ENCODE assay signal across 32 cellular contexts in the genomic region with DNA sequence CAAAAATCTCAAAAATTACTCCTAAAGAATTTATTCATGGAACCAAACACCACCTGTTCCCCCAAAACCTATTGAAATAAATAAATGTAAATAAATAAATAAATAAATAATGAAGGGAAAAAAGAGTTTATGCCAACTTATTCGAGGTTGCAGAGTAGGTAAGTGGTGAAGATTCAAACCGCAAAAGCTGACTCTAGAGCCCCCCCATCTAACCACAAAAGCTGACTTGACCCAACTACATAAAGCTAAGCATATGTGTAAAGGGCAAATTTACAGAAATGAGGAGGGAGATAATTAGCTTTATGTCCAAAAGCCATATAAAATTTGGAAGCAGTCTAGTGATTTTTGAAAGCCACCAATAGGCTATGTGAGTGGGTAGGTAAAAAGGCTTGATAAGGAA.
"Had no signal": no experiment of that assay in that cellular context is flagged by ENCODE, and none has a peak within 500 bp of the region (broad histone marks: within the 10 kb centered on the region; RNA-seq: fewer than 3 reads in every experiment).

No MANE protein-coding gene starts in this region.

- H3K27ac ChIP-seq: adrenal gland, ascending aorta, body of pancreas, brain microvascular endothelial cell, breast epithelium, cardiac muscle cell had no signal

- H3K4me1 ChIP-seq: adrenal gland, ascending aorta, body of pancreas, breast epithelium had no signal

- ATAC-seq: activated naive CD4-positive, alpha-beta T cell treated with anti-CD3 and anti-CD28 coated beads, Interleukin-2, amount 50 U/mL, for 72 hours; activated naive CD8-positive, alpha-beta T cell treated with anti-CD3 and anti-CD28 coated beads, Interleukin-2, amount 50 U/mL, for 24 hours; activated T-cell treated with anti-CD3 and anti-CD28 coated beads, Interleukin-2, amount 50 U/mL, for 4 hours; activated T-cell treated with anti-CD3 and anti-CD28 coated beads, Interleukin-2, amount 50 U/mL, for 72 hours; activated T-helper 17 cell treated with anti-CD3 and anti-CD28 coated beads, Interleukin-2, amount 50 U/mL, for 72 hours; body of pancreas had no signal

- H3K9me3 ChIP-seq: adrenal gland, ascending aorta, body of pancreas had no signal

- H3K27me3 ChIP-seq: adrenal gland, ascending aorta, body of pancreas, brain microvascular endothelial cell, breast epithelium, cardiac muscle cell had no signal

- H3K36me3 ChIP-seq: adrenal gland, ascending aorta, brain microvascular endothelial cell, breast epithelium, cardiac muscle cell had no signal

- DNase-seq: activated effector memory CD4-positive, alpha-beta T cell treated with anti-CD3 and anti-CD28 coated beads, Interleukin-2, amount 50 U/mL, for 16 hours; activated effector memory CD4-positive, alpha-beta T cell treated with Interleukin-2 at 50 U/mL for 16 hours; activated gamma-delta T cell; activated gamma-delta T cell treated with Interleukin-2 at 50 U/mL for 16 hours; activated naive CD4-positive, alpha-beta T cell; activated naive CD4-positive, alpha-beta T cell treated with anti-CD3 and anti-CD28 coated beads for 36 hours; activated naive CD4-positive, alpha-beta T cell treated with anti-CD3 and anti-CD28 coated beads, Interleukin-2, amount 10 ng/mL, durations not matched to agents 7 days and 5 days; activated naive CD4-positive, alpha-beta T cell treated with anti-CD3 and anti-CD28 coated beads, Interleukin-2, amount 50 U/mL, for 16 hours; activated naive CD4-positive, alpha-beta T cell treated with Interleukin-2 at 50 U/mL for 16 hours; activated naive CD8-positive, alpha-beta T cell treated with anti-CD3 and anti-CD28 coated beads for 36 hours; activated naive CD8-positive, alpha-beta T cell treated with anti-CD3 and anti-CD28 coated beads, Interleukin-2, amount 10 ng/mL, durations not matched to agents 7 days and 5 days; activated naive CD8-positive, alpha-beta T cell treated with anti-CD3 and anti-CD28 coated beads, Interleukin-2, amount 50 U/mL, for 24 hours; activated T-cell treated with anti-CD3 and anti-CD28 coated beads, Interleukin-2, amount 50 U/mL, for 1 hour; activated T-cell treated with anti-CD3 and anti-CD28 coated beads, Interleukin-2, amount 50 U/mL, for 24 hours; activated T-cell treated with anti-CD3 and anti-CD28 coated beads, Interleukin-2, amount 50 U/mL, for 4 hours; activated T-cell treated with anti-CD3 and anti-CD28 coated beads, Interleukin-2, amount 50 U/mL, for 48 hours; activated T-cell treated with anti-CD3 and anti-CD28 coated beads, Interleukin-2, amount 50 U/mL, for 72 hours; adrenal gland; amniotic stem cell; amygdala; anterior cingulate cortex; aorta; body of pancreas; brain microvascular endothelial cell; caudate nucleus; central memory CD4-positive, alpha-beta T cell; cerebellar nuclear complex had no signal

- H3K4me3 ChIP-seq: adrenal gland, ascending aorta, body of pancreas, breast epithelium, cardiac muscle cell had no signal
